8 cellular contexts compared by ENCODE assay signal in the genomic region with DNA sequence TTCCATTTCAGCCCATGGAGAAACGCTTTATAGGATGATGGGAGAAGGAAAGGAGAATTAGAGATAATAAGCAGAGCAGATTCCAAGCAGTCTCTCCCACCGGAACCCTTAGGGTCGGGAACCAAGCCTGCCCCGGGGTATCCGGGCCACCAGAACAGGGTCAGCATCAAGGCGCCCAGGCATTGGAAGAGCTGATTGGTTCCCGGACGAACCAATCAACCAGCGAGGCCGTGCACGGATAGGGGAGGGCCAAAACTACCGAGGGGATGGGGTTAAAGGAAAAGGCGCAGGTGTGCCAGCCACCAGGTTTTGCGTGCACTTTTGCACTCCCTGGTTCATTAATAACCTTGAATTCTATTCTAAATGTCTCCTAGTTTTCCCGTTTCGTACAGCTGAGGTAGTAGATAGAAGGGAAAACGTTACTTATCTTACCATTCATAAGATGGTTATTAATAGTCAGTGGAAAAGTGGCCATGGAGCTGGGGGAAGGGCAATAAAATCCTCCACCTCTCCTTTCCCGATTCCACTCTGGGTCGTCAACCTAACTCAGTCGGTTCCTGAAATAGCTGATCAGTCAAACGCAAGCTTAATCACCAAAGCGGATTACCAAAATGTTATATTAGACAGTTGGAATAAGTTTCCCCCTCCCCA. TPM values are rescaled to one million over a fixed set of nuclear protein-coding genes. Genes with fewer than 3 reads are reported as not detected.
DNase-seq lines count a peak whose midpoint lies in the region; ATAC-seq and TF ChIP-seq lines count a peak whose summit lies in the region.

No MANE protein-coding gene starts in this region.

- H3K27me3 ChIP-seq in stomach smooth muscle (ENCODE audit: control insufficient read depth in 1 of 2, insufficient read depth in 2 of 2, low read length in 2 of 2) (peaks cover 5% of the 10 kb centered on the region in 2 donors), BE2C (peaks cover 38% of the 10 kb centered on the region)

- peak overlapping the region; percentile 20 to 51 for H3K9ac ChIP-seq in stomach smooth muscle (ENCODE audit: low read length in 2 of 2)

- H3K36me3 ChIP-seq in stomach smooth muscle (ENCODE audit: control insufficient read depth in 2 of 2, insufficient read depth in 2 of 2, low read length in 2 of 2) (no peaks in the 10 kb centered on the region), BE2C (no peaks in the 10 kb centered on the region)

- no peak for TF ChIP-seq CTCF in BE2C (IDR thresholded peaks at IDR 0.05; ENCODE audit: low read depth, low read length)

- H3K9me3 ChIP-seq in stomach smooth muscle (ENCODE audit: control insufficient read depth in 2 of 2, low read length in 2 of 2) (no peaks in the 10 kb centered on the region), BE2C (no peaks in the 10 kb centered on the region)

- peaks cover 15% of the 10 kb centered on the region for H3K4me1 ChIP-seq in stomach smooth muscle (ENCODE audit: control insufficient read depth, insufficient read depth, low read length)
- no peaks in the 10 kb centered on the region; the same call in 1 of the 2 replicates for H3K4me1 ChIP-seq in BE2C

- ATAC-seq in left lobe of liver = peak; percentile 3
- ATAC-seq in HG02759 (IDR thresholded peaks at IDR 0.05; ENCODE audit: unreplicated experiment) = no peak

- peak overlapping the region; percentile 79 to 88 for H3K4me3 ChIP-seq in stomach smooth muscle (ENCODE audit: low read length in 2 of 2)
- H3K4me3 ChIP-seq in BE2C (ENCODE audit: low read depth, low read length) = no peak overlapping the region

- H3K27ac ChIP-seq in stomach smooth muscle (ENCODE audit: low read length) = no peak overlapping the region

- DNase-seq in NCI-H2171 treated with DMSO at 0.1 percent for 48 hours (lab: John Stamatoyannopoulos, UW) (peak; percentile 37), NCI-H2171 (lab: John Stamatoyannopoulos, UW) (no peak), NCI-H510A (lab: John Stamatoyannopoulos, UW) (peak; percentile 87), cerebellum (ENCODE audit: low spot score) (peak; percentile 96), left lobe of liver (ENCODE audit: low spot score) (no peak), BE2C (no peak)

RNA-seq across cellular contexts. Expression of a gene that starts 1.6 kb away (rescaled TPM):
- total RNA-seq in cerebellum = 26.5 TPM
- total RNA-seq in left lobe of liver = 8.0 TPM
- 0.34 TPM for polyA plus RNA-seq in BE2C (2012; ENCODE audit: insufficient read depth, insufficient read length, low read depth)

Comparison
In these comparisons a context has a peak if more than half of its experiments do, and no peak if none do; other contexts are left out.
1. DNase-seq: peak in NCI-H2171 treated with DMSO at 0.1 percent for 48 hours (single experiment), NCI-H510A (single experiment) and cerebellum (single experiment); none in NCI-H2171 (single experiment), left lobe of liver (single experiment) and BE2C (single experiment).